13 cellular contexts compared by ENCODE assay signal in genomic region chr6:160071805-160072687, GRCh38. TPM values are rescaled to one million over a fixed set of nuclear protein-coding genes. Genes with fewer than 3 reads are reported as not detected.
A peak's percentile ranks its signal among the peaks of the same experiment; 100 is the strongest.
DNase-seq lines count a peak whose midpoint lies in the region; ATAC-seq, FAIRE-seq and TF ChIP-seq lines count a peak whose summit lies in the region.
"Had no signal": no experiment of that assay in that cellular context is flagged by ENCODE, and none has a peak within 500 bp of the region (broad histone marks: within the 10 kb centered on the region; RNA-seq: fewer than 3 reads in every experiment).

No MANE protein-coding gene starts in this region.

- H3K4me3 ChIP-seq in DND-41 (ENCODE audit: low read depth in 1 of 2, low read length in 2 of 2) (no peak overlapping the region), GM23338 (no peak overlapping the region), WERI-Rb-1 (ENCODE audit: low read depth, low read length) (no peak overlapping the region), left lung (no peak overlapping the region)

- TF ChIP-seq CTCF in DND-41 (IDR thresholded peaks at IDR 0.05; ENCODE audit: borderline replicate concordance, extremely low read depth, low read length, poor library complexity, severe bottlenecking) (peak; percentile 50), GM23338 (conservative IDR thresholded peaks at IDR 0.05; ENCODE audit: low read depth in 2 of 2) (peak in 1 of 2 experiments; percentile 64; a peak in 3 of 4 replicates), WERI-Rb-1 (IDR thresholded peaks at IDR 0.05; ENCODE audit: low read depth, low read length) (peak; percentile 37; the same call in 1 of the 2 replicates), left lung (IDR thresholded peaks at IDR 0.05) (no peak)

- no peak for DNase-seq in DND-41
- peak; percentile 33 for DNase-seq in GM23338 (ENCODE audit: low spot score)
- no peak for DNase-seq in WERI-Rb-1
- no peak for DNase-seq in left lung
- no peak for DNase-seq in NCI-H526 (lab: John Stamatoyannopoulos, UW)
- no peak for DNase-seq in GM12892 (ENCODE audit: insufficient read length)
- DNase-seq in NCI-H748 treated with DMSO at 0.1 percent for 48 hours (lab: John Stamatoyannopoulos, UW) = no peak
- DNase-seq in midbrain (lab: John Stamatoyannopoulos, UW) = no peak
- DNase-seq: activated CD4-positive, alpha-beta T cell treated with anti-CD3 and anti-CD28 coated beads for 48 hours had no signal

- H3K9me3 Mint-ChIP-seq in GM23338 = no peaks in the 10 kb centered on the region
- H3K9me3 Mint-ChIP-seq: brain, neural crest cell had no signal

- no peaks in the 10 kb centered on the region for H3K9me3 ChIP-seq in DND-41 (ENCODE audit: insufficient read depth, low read length, severe bottlenecking)
- no peaks in the 10 kb centered on the region for H3K9me3 ChIP-seq in WERI-Rb-1 (ENCODE audit: severe bottlenecking)
- no peaks in the 10 kb centered on the region for H3K9me3 ChIP-seq in left lung

- no peak overlapping the region for H3K9ac ChIP-seq in DND-41 (ENCODE audit: low read depth, low read length)

- H3K4me1 Mint-ChIP-seq in GM23338 = no peaks in the 10 kb centered on the region
- H3K4me1 Mint-ChIP-seq: brain, neural crest cell had no signal

- ATAC-seq in DND-41 (ENCODE audit: insufficient read depth, low read depth) = no peak
- peak; percentile 81 for ATAC-seq in GM23338
- peak; percentile 29 for ATAC-seq in left lung

- TF ChIP-seq POLR2A in GM12892 (IDR thresholded peaks at IDR 0.05; ENCODE audit: low read depth, low read length) = no peak

- H3K9me2 ChIP-seq in GM23338 (ENCODE audit: insufficient read depth) = no peaks in the 10 kb centered on the region

- H3K79me2 ChIP-seq in DND-41 (ENCODE audit: insufficient read depth, low read length) = peaks cover 3% of the 10 kb centered on the region; the same call in 1 of the 2 replicates
- H3K79me2 ChIP-seq in GM23338 (replicated peaks; ENCODE audit: insufficient read depth) = no peaks in the 10 kb centered on the region

- no peak for FAIRE-seq in GM12892 (lab: Jason Lieb, UNC)

- H3K27me3 Mint-ChIP-seq in GM23338 (ENCODE audit: insufficient read depth, low read depth, poor library complexity) = peaks cover 8% of the 10 kb centered on the region
- H3K27me3 Mint-ChIP-seq: brain had no signal

- H3K4me2 ChIP-seq in DND-41 (ENCODE audit: insufficient read depth, low read length) = no peak overlapping the region
- no peak overlapping the region for H3K4me2 ChIP-seq in GM23338

- intact Hi-C loops in left lung (cut with DNase I) = no loop called here

- H2AFZ ChIP-seq in DND-41 (ENCODE audit: low read depth, low read length) (no peak overlapping the region), GM23338 (no peak overlapping the region)

- H3K27ac ChIP-seq in DND-41 (ENCODE audit: low read length) = peak overlapping the region; percentile 24; the same call in 1 of the 2 replicates
- no peak overlapping the region for H3K27ac ChIP-seq in GM23338 (ENCODE audit: low read depth)
- H3K27ac ChIP-seq in WERI-Rb-1 = no peak overlapping the region
- H3K27ac ChIP-seq in left lung = no peak overlapping the region

- no peak overlapping the region for H3K4me3 Mint-ChIP-seq in GM23338
- H3K4me3 Mint-ChIP-seq: brain, neural crest cell had no signal

- H3K36me3 ChIP-seq in DND-41 (ENCODE audit: insufficient read depth, low read length) (peaks cover 100% of the 10 kb centered on the region), GM23338 (ENCODE audit: insufficient read depth) (peaks cover 15% of the 10 kb centered on the region), WERI-Rb-1 (peaks cover 67% of the 10 kb centered on the region), left lung (peaks cover 0 to 99% of the 10 kb centered on the region in 2 donors)

- peaks cover 87% of the 10 kb centered on the region for H3K36me3 Mint-ChIP-seq in GM23338 (ENCODE audit: low read depth)

- H4K20me1 ChIP-seq in DND-41 (ENCODE audit: insufficient read depth, low read length) = peaks cover 51% of the 10 kb centered on the region
- H4K20me1 ChIP-seq in GM23338 (replicated peaks; ENCODE audit: insufficient read depth) = no peaks in the 10 kb centered on the region; the same call in 1 of the 2 replicates

- no peaks in the 10 kb centered on the region for H3F3A ChIP-seq in GM23338 (replicated peaks; ENCODE audit: low read depth)

- no peaks in the 10 kb centered on the region for H3K4me1 ChIP-seq in DND-41 (ENCODE audit: insufficient read depth, low read length)
- H3K4me1 ChIP-seq in GM23338 (ENCODE audit: insufficient read depth) = no peaks in the 10 kb centered on the region
- no peaks in the 10 kb centered on the region for H3K4me1 ChIP-seq in left lung

- no peak overlapping the region for H3K27ac Mint-ChIP-seq in GM23338

- H3K27me3 ChIP-seq in DND-41 (ENCODE audit: insufficient read depth, low read length, poor library complexity) = no peaks in the 10 kb centered on the region
- H3K27me3 ChIP-seq in GM23338 (ENCODE audit: insufficient read depth) = no peaks in the 10 kb centered on the region
- H3K27me3 ChIP-seq in WERI-Rb-1 (ENCODE audit: insufficient read depth, low read depth, severe bottlenecking) = no peaks in the 10 kb centered on the region
- H3K27me3 ChIP-seq in left lung = no peaks in the 10 kb centered on the region

TF ChIP-seq in GM23338, 12 proteins besides CTCF, POLR2A, EP300 and RAD21 (continues in another document):
- TF ChIP-seq, protein P1, sequence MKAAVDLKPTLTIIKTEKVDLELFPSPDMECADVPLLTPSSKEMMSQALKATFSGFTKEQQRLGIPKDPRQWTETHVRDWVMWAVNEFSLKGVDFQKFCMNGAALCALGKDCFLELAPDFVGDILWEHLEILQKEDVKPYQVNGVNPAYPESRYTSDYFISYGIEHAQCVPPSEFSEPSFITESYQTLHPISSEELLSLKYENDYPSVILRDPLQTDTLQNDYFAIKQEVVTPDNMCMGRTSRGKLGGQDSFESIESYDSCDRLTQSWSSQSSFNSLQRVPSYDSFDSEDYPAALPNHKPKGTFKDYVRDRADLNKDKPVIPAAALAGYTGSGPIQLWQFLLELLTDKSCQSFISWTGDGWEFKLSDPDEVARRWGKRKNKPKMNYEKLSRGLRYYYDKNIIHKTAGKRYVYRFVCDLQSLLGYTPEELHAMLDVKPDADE (IDR thresholded peaks at IDR 0.05) = no peak
- no peak for TF ChIP-seq EZH2 (IDR thresholded peaks at IDR 0.05; ENCODE audit: low read depth, unreplicated experiment)
- no peak for TF ChIP-seq CREB1 (CRISPR knock-in tag; IDR thresholded peaks at IDR 0.05; ENCODE audit: low read depth)
- no peak for TF ChIP-seq ZNF331 (CRISPR knock-in tag; IDR thresholded peaks at IDR 0.05; ENCODE audit: low read depth)
- no peak for TF ChIP-seq ZNF114 (CRISPR knock-in tag; IDR thresholded peaks at IDR 0.05)

RNA-seq across cellular contexts. Expression of gene SLC22A1, which starts 49.6 kb away (rescaled TPM):
- total RNA-seq in GM23338 (2014; rRNA removed; shearing (Covaris generic)) = 0.10 TPM in 1 of 2 replicates, not detected in the other
- 0.59 and 0.65 TPM in 2 replicates for polyA plus RNA-seq in GM23338 (2016; fragmentation: Nextera tagmentation; extraction: Ambion mirVana)
- total RNA-seq in left lung = 1 to 10 TPM in 1 of 2 donors, under 1 TPM in 1; 0.41 to 2.7 TPM
- polyA plus RNA-seq in GM12892 (2012; ENCODE audit: missing spikeins) = 0.28 TPM
- total RNA-seq: glomerular endothelial cell, temporal lobe had no signal

Comparison
In these comparisons a context has a peak if more than half of its experiments do, and no peak if none do; other contexts are left out.
1. CTCF ChIP-seq: peak in DND-41 (single experiment) and WERI-Rb-1 (single experiment); none in left lung (0 of 2).